12 cellular contexts compared by ENCODE assay signal in genomic region chr22:29626497-29627195, GRCh38. TPM values are rescaled to one million over a fixed set of nuclear protein-coding genes. Genes with fewer than 3 reads are reported as not detected.
DNase-seq lines count a peak whose midpoint lies in the region; ATAC-seq and TF ChIP-seq lines count a peak whose summit lies in the region.
"Had no signal": no experiment of that assay in that cellular context is flagged by ENCODE, and none has a peak within 500 bp of the region (broad histone marks: within the 10 kb centered on the region; RNA-seq: fewer than 3 reads in every experiment).

No MANE protein-coding gene starts in this region.

- no peaks in the 10 kb centered on the region for H3K9me2 ChIP-seq in PC-9 (ENCODE audit: insufficient read depth)

- peak overlapping the region; percentile 9; the same call in 1 of the 2 replicates for H3K4me3 ChIP-seq in PC-9
- no peak overlapping the region for H3K4me3 ChIP-seq in transverse colon

- H2AFZ ChIP-seq in PC-9, result no peak overlapping the region

- in situ Hi-C loops in transverse colon (cut with MboI; ENCODE audit: low pct_ligation_motif_present in 1 of 4, low pct_unique_long_range_greater_than_20kb in 1 of 4, low sequenced_read_pairs in 3 of 4), result loop anchor here in 2 of 4 donors (25.0 kb wide), 1 partner anchor 386 kb away; no protein-coding TSS in a partner anchor

- H3K27me3 ChIP-seq in PC-9 (ENCODE audit: insufficient read depth, low read depth) (no peaks in the 10 kb centered on the region), transverse colon (no peaks in the 10 kb centered on the region)

- TF ChIP-seq CTCF in PC-9 (conservative IDR thresholded peaks at IDR 0.05), result no peak
- no peak for TF ChIP-seq CTCF in transverse colon (IDR thresholded peaks at IDR 0.05)

- H3F3A ChIP-seq in PC-9 (ENCODE audit: insufficient read depth, low read depth), result peaks cover 42% of the 10 kb centered on the region

- POLR2A ChIA-PET in PC-9 (lab: Charles Lee; ENCODE audit: unreplicated experiment), result interaction anchor here (0.6 to 0.7 kb wide), 3 partner anchors 73 to 662 kb away, joined by 3 to 5 read pairs (median 4); partner anchors contain the start of gene THOC5

- CTCF ChIA-PET in PC-9 (lab: Charles Lee), result interaction anchor here (0.7 to 1.0 kb wide), 3 partner anchors 9 to 461 kb away, joined by 4 read pairs; no protein-coding TSS in a partner anchor

- H3K36me3 ChIP-seq in PC-9 (ENCODE audit: low read depth), result no peaks in the 10 kb centered on the region
- no peaks in the 10 kb centered on the region for H3K36me3 ChIP-seq in transverse colon
- H3K36me3 ChIP-seq: WERI-Rb-1 had no signal

- peaks cover 87% of the 10 kb centered on the region for H3K79me2 ChIP-seq in PC-9 (ENCODE audit: low read depth)

- peak overlapping the region; percentile 67 for H3K4me2 ChIP-seq in PC-9

- TF ChIP-seq POLR2A in transverse colon (IDR thresholded peaks at IDR 0.05), result no peak

- ATAC-seq in HG03565 (IDR thresholded peaks at IDR 0.05; ENCODE audit: unreplicated experiment), result no peak
- ATAC-seq: left colon had no signal

- no TSS peak for BruUV-seq in PC-9 (replicated peaks; lab: Mats Ljungman, UMichigan)

- TF ChIP-seq EP300 in transverse colon (IDR thresholded peaks at IDR 0.05; ENCODE audit: low read depth), result no peak

- intact Hi-C loops in PC-9 (cut with micrococcal nuclease; ENCODE audit: unreplicated experiment) (loop anchor here (10.0 kb wide), 1 partner anchor 138 kb away; the partner anchor contains the start of genes UQCR10 and ZMAT5), transverse colon (cut with DNase I; ENCODE audit: low total_unique reads) (no loop called here)

- H3K9me3 ChIP-seq in PC-9 (ENCODE audit: insufficient read depth, low read depth) (no peaks in the 10 kb centered on the region), transverse colon (no peaks in the 10 kb centered on the region)

- H3K27ac ChIP-seq in PC-9 (peak overlapping the region; percentile 87), transverse colon (peak overlapping the region in 1 of 4 donors; percentile 62)
- H3K27ac ChIP-seq: WERI-Rb-1 had no signal

- H3K4me1 ChIP-seq in PC-9 (replicated peaks; ENCODE audit: insufficient read depth) (peaks cover 61% of the 10 kb centered on the region), transverse colon (peaks cover 12 to 55% (median 23%) of the 10 kb centered on the region in 4 donors)

- no peaks in the 10 kb centered on the region for H4K20me1 ChIP-seq in PC-9 (ENCODE audit: insufficient read depth)

- WGBS in transverse colon (ENCODE audit: low coverage in 1 of 2), 2 donors, result 87 to 89% methylated on average over 3 of the region's 3 CpGs

- DNase-seq in EH (ENCODE audit: low read depth) (peak; percentile 91), PC-9 (peak in 1 of 2 experiments; percentile 91), epidermal melanocyte (ENCODE audit: insufficient read length, low spot score) (peak; percentile 54), non-pigmented ciliary epithelial cell (ENCODE audit: low read depth) (peak; percentile 91), NCI-H187 treated with DMSO at 0.1 percent for 48 hours (lab: John Stamatoyannopoulos, UW) (no peak), transverse colon (no peak)
- no peak for DNase-seq in activated CD8-positive, alpha-beta memory T cell treated with anti-CD3 and anti-CD28 coated beads, Interleukin-2, amount 50 U/mL, for 48 hours
- DNase-seq: left colon, NCI-H510A treated with DMSO at 0.1 percent for 48 hours, SHP77, WERI-Rb-1 had no signal

RNA-seq across cellular contexts. Expression of gene NF2, which starts 23.2 kb away (rescaled TPM):
- total RNA-seq in PC-9 (2021), result 58.5 and 73.2 TPM in 2 replicates
- total RNA-seq in transverse colon, result 10 to 100 TPM; 14.6 to 60.1 (median 34.7) TPM

RNA-seq across cellular contexts. Expression of gene NIPSNAP1, which starts 45.7 kb away (rescaled TPM):
- total RNA-seq in PC-9 (2021) (84.9 and 100 TPM in 2 replicates), transverse colon (10 to 100 TPM in 3 of 4 donors, 1 to 10 TPM in 1; 9.0 to 39.2 (median 23.4) TPM)

Comparison
In these comparisons a context has a peak if more than half of its experiments do, and no peak if none do; other contexts are left out.
1. DNase-seq: peak in EH (single experiment), epidermal melanocyte (single experiment) and non-pigmented ciliary epithelial cell (single experiment); none in NCI-H187 treated with DMSO at 0.1 percent for 48 hours (single experiment), transverse colon (single experiment) and activated CD8-positive, alpha-beta memory T cell treated with anti-CD3 and anti-CD28 coated beads, Interleukin-2, amount 50 U/mL, for 48 hours (single experiment).